ENCODE assay signal across 5 cellular contexts in genomic region chr14:82766128-82766527, GRCh38.
"Had no signal": no experiment of that assay in that cellular context is flagged by ENCODE, and none has a peak within 500 bp of the region (broad histone marks: within the 10 kb centered on the region; RNA-seq: fewer than 3 reads in every experiment).

No MANE protein-coding gene starts in this region.

- DNase-seq: IMR-90, KBM-7, KG1 had no signal

- ATAC-seq: HepG2, K562 had no signal
